In the genomic region with DNA sequence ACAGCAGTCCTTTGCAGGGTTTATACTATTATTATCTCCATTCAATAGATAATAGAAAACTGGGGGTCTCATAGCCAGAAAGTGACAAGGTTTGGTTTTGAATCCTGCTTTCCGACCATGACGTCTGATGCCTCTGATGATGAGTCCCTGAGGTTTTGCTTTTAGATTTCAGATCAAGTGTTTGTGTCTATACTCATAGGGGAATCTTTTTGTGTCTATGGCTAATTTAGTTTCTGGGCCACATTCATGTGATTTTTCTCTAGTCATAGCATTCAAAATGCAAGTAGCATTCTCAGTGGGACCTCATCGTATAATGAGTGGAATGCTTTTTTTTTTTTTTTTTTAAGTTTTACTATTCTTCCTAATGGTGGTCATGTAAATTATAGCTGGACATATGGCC, we compare ENCODE assay signal across 19 cellular contexts.
DNase-seq lines count a peak whose midpoint lies in the region; ATAC-seq and TF ChIP-seq lines count a peak whose summit lies in the region.
"Had no signal": no experiment of that assay in that cellular context is flagged by ENCODE, and none has a peak within 500 bp of the region (broad histone marks: within the 10 kb centered on the region; RNA-seq: fewer than 3 reads in every experiment).

No MANE protein-coding gene starts in this region.

- no peaks in the 10 kb centered on the region for H3K9me3 Mint-ChIP-seq in activated CD8-positive, alpha-beta memory T cell treated with anti-CD3 and anti-CD28 coated beads, Interleukin-2, amount 10 ng/mL, durations not matched to agents 7 days and 5 days (ENCODE audit: low read depth)
- no peaks in the 10 kb centered on the region for H3K9me3 Mint-ChIP-seq in activated B cell treated with CpG ODN at 0.5 μM for 24 hours
- no peaks in the 10 kb centered on the region for H3K9me3 Mint-ChIP-seq in nephron
- H3K9me3 Mint-ChIP-seq: CD14-positive monocyte, HFFc6 had no signal

- H3K4me1 ChIP-seq in upper lobe of left lung = peaks cover 0 to 17% (median 0%) of the 10 kb centered on the region in 4 donors

- POLR2A ChIA-PET in activated B cell treated with CpG ODN at 0.5 μM for 24 hours (lab: Charles Lee) = interaction anchor here (0.6 kb wide), 1 partner anchor 612 kb away, joined by 3 read pairs; no protein-coding TSS in a partner anchor

- CTCF ChIA-PET in activated CD8-positive, alpha-beta memory T cell treated with anti-CD3 and anti-CD28 coated beads, Interleukin-2, amount 10 ng/mL, durations not matched to agents 7 days and 5 days (lab: Charles Lee) = interaction anchor here (0.7 to 1.3 kb wide), 2 partner anchors 32 to 43 kb away, joined by 3 read pairs; no protein-coding TSS in a partner anchor
- CTCF ChIA-PET in activated B cell treated with CpG ODN at 0.5 μM for 24 hours (lab: Charles Lee) = interaction anchor here (1.1 kb wide), 1 partner anchor 35 kb away, joined by 3 read pairs; no protein-coding TSS in a partner anchor

- H3K4me3 Mint-ChIP-seq in activated CD8-positive, alpha-beta memory T cell treated with anti-CD3 and anti-CD28 coated beads, Interleukin-2, amount 10 ng/mL, durations not matched to agents 7 days and 5 days = no peak overlapping the region
- H3K4me3 Mint-ChIP-seq in activated B cell treated with CpG ODN at 0.5 μM for 24 hours (no peak overlapping the region), nephron (no peak overlapping the region)
- H3K4me3 Mint-ChIP-seq: CD14-positive monocyte, HFFc6 had no signal

- peaks cover 47% of the 10 kb centered on the region for H3K4me1 Mint-ChIP-seq in activated CD8-positive, alpha-beta memory T cell treated with anti-CD3 and anti-CD28 coated beads, Interleukin-2, amount 10 ng/mL, durations not matched to agents 7 days and 5 days
- H3K4me1 Mint-ChIP-seq in activated B cell treated with CpG ODN at 0.5 μM for 24 hours (peaks cover 10% of the 10 kb centered on the region), nephron (peaks cover 18% of the 10 kb centered on the region)
- H3K4me1 Mint-ChIP-seq: CD14-positive monocyte had no signal

- no peaks in the 10 kb centered on the region for H3K9me3 ChIP-seq in upper lobe of left lung
- H3K9me3 ChIP-seq: adrenal gland had no signal

- intact Hi-C loops in activated B cell treated with CpG ODN at 0.5 μM for 24 hours (cut with micrococcal nuclease) = no loop called here

- no peak for TF ChIP-seq CTCF in GM13977 (IDR thresholded peaks at IDR 0.05; ENCODE audit: extremely low read depth, insufficient read depth, missing control alignments)
- no peak for TF ChIP-seq CTCF in activated B cell treated with CpG ODN at 0.5 μM for 24 hours (IDR thresholded peaks at IDR 0.05)
- TF ChIP-seq CTCF in nephron (IDR thresholded peaks at IDR 0.05; ENCODE audit: unreplicated experiment in 3 of 3) = no peak
- TF ChIP-seq CTCF in upper lobe of left lung (IDR thresholded peaks at IDR 0.05) = no peak

- peaks cover 38% of the 10 kb centered on the region for H3K36me3 Mint-ChIP-seq in activated CD8-positive, alpha-beta memory T cell treated with anti-CD3 and anti-CD28 coated beads, Interleukin-2, amount 10 ng/mL, durations not matched to agents 7 days and 5 days
- H3K36me3 Mint-ChIP-seq in activated B cell treated with CpG ODN at 0.5 μM for 24 hours (ENCODE audit: low read depth) (peaks cover 65% of the 10 kb centered on the region), nephron (ENCODE audit: low read depth) (peaks cover 48% of the 10 kb centered on the region)

- H3K27me3 Mint-ChIP-seq in activated CD8-positive, alpha-beta memory T cell treated with anti-CD3 and anti-CD28 coated beads, Interleukin-2, amount 10 ng/mL, durations not matched to agents 7 days and 5 days = no peaks in the 10 kb centered on the region
- H3K27me3 Mint-ChIP-seq in activated B cell treated with CpG ODN at 0.5 μM for 24 hours (no peaks in the 10 kb centered on the region), nephron (ENCODE audit: low read depth) (no peaks in the 10 kb centered on the region)

- DNase-seq in activated CD8-positive, alpha-beta memory T cell treated with anti-CD3 and anti-CD28 coated beads, Interleukin-2, amount 10 ng/mL, durations not matched to agents 7 days and 5 days = no peak
- DNase-seq in activated CD8-positive, alpha-beta memory T cell treated with anti-CD3 and anti-CD28 coated beads, Interleukin-2, amount 50 U/mL, for 48 hours = no peak
- DNase-seq in GM13977 (ENCODE audit: low spot score) = peak; percentile 55
- no peak for DNase-seq in activated B cell treated with CpG ODN at 0.5 μM for 24 hours
- no peak for DNase-seq in upper lobe of left lung
- DNase-seq: activated CD8-positive, alpha-beta memory T cell treated with anti-CD3 and anti-CD28 coated beads, Interleukin-2, amount 50 U/mL, for 4 hours; adrenal gland; erythroblast; HFFc6; KG1; left colon; NCI-H69; SHP77 treated with DMSO at 0.1 percent for 48 hours had no signal

- in situ Hi-C loops in GM13977 (cut with MboI; ENCODE audit: low pct_unique_long_range_greater_than_20kb, low sequenced_read_pairs, unreplicated experiment) = no loop called here

- H3K27me3 ChIP-seq in upper lobe of left lung = no peaks in the 10 kb centered on the region
- H3K27me3 ChIP-seq: adrenal gland, cardiac muscle cell had no signal

- H3K27ac Mint-ChIP-seq in activated CD8-positive, alpha-beta memory T cell treated with anti-CD3 and anti-CD28 coated beads, Interleukin-2, amount 10 ng/mL, durations not matched to agents 7 days and 5 days = no peak overlapping the region
- peak overlapping the region; percentile 56 for H3K27ac Mint-ChIP-seq in activated B cell treated with CpG ODN at 0.5 μM for 24 hours
- peak overlapping the region; percentile 1 to 69 (median 68) for H3K27ac Mint-ChIP-seq in nephron
- H3K27ac Mint-ChIP-seq: CD14-positive monocyte, HFFc6 had no signal

- peaks cover 0 to 11% (median 6%) of the 10 kb centered on the region in 4 donors for H3K36me3 ChIP-seq in upper lobe of left lung

- no peak for TF ChIP-seq POLR2A in upper lobe of left lung (IDR thresholded peaks at IDR 0.05)

- ATAC-seq in activated CD8-positive, alpha-beta memory T cell treated with anti-CD3 and anti-CD28 coated beads, Interleukin-2, amount 10 ng/mL, durations not matched to agents 7 days and 5 days = peak; percentile 25
- ATAC-seq in activated B cell treated with CpG ODN at 0.5 μM for 24 hours (ENCODE audit: low read depth) = no peak
- ATAC-seq in GM21423 (IDR thresholded peaks at IDR 0.05; ENCODE audit: unreplicated experiment) = no peak
- no peak for ATAC-seq in upper lobe of left lung (ENCODE audit: low FRiP score in 2 of 2)
- ATAC-seq in GM21737 (IDR thresholded peaks at IDR 0.05; ENCODE audit: unreplicated experiment) = no peak
- ATAC-seq: left colon had no signal

- 95 to 96% methylated on average over 3 of the region's 3 CpGs for WGBS in upper lobe of left lung, 2 donors

- H3K27ac ChIP-seq in upper lobe of left lung = no peak overlapping the region
- H3K27ac ChIP-seq: adrenal gland, cardiac muscle cell had no signal

- no peak for TF ChIP-seq EP300 in upper lobe of left lung (IDR thresholded peaks at IDR 0.05)

- H3K4me3 ChIP-seq in upper lobe of left lung = no peak overlapping the region
- H3K4me3 ChIP-seq: adrenal gland, cardiac muscle cell, smooth muscle cell had no signal
